ENCODE assay signal across 8 cellular contexts in genomic region chr6:44253307-44254101, GRCh38. TPM values are rescaled to one million over a fixed set of nuclear protein-coding genes. Genes with fewer than 3 reads are reported as not detected.
DNase-seq lines count a peak whose midpoint lies in the region; ATAC-seq and FAIRE-seq lines count a peak whose summit lies in the region.

No MANE protein-coding gene starts in this region.

- H3K27me3 Mint-ChIP-seq in immature natural killer cell (ENCODE audit: low read depth in 3 of 3): peaks cover 25 to 37% (median 26%) of the 10 kb centered on the region in 3 donors

- H3K36me3 Mint-ChIP-seq in immature natural killer cell: peaks cover 24 to 49% (median 29%) of the 10 kb centered on the region in 3 donors

- H3K9me3 Mint-ChIP-seq in immature natural killer cell: peaks cover 0 to 1% (median 0%) of the 10 kb centered on the region in 6 donors

- peak overlapping the region in 5 of 6 donors; percentile 12 to 75 (median 39) for H3K27ac Mint-ChIP-seq in immature natural killer cell

- DNase-seq in activated gamma-delta T cell treated with Interleukin-2 at 50 U/mL for 16 hours: peak; percentile 60
- DNase-seq in activated gamma-delta T cell (lab: John Stamatoyannopoulos, UW): no peak
- DNase-seq in NCI-H82 treated with DMSO at 0.1 percent for 48 hours (lab: John Stamatoyannopoulos, UW; ENCODE audit: unreplicated experiment): peak; percentile 29
- DNase-seq in activated T-cell treated with anti-CD3 and anti-CD28 coated beads, Interleukin-2, amount 50 U/mL, for 48 hours: peak; percentile 73 to 77
- DNase-seq in immature natural killer cell: peak; percentile 45 to 52 (median 47)
- peak; percentile 43 for DNase-seq in stimulated activated naive CD4-positive, alpha-beta T cell treated with Interleukin-2 at 50 U/mL for 16 hours (lab: John Stamatoyannopoulos, UW)
- DNase-seq in frontal cortex (ENCODE audit: low spot score in 2 of 2): no peak

- H3K4me1 Mint-ChIP-seq in immature natural killer cell: peaks cover 41 to 75% of the 10 kb centered on the region in 2 donors

- FAIRE-seq in frontal cortex (lab: Jason Lieb, UNC): no peak

- no peak overlapping the region for H3K4me3 Mint-ChIP-seq in immature natural killer cell

- no peak for ATAC-seq in GM21619 (IDR thresholded peaks at IDR 0.05; ENCODE audit: unreplicated experiment)

RNA-seq across cellular contexts. Expression of gene SLC35B2, which starts 3.8 kb away (rescaled TPM):
- polyA plus RNA-seq in immature natural killer cell: 100 to 1,000 TPM in 1 of 3 donors, 10 to 100 TPM in 2; 64.1 to 119 (median 69.1) TPM
- total RNA-seq in frontal cortex: 32.2 TPM

RNA-seq across cellular contexts. Expression of gene HSP90AB1, which starts 6.6 kb away (rescaled TPM):
- polyA plus RNA-seq in immature natural killer cell: 100 to 1,000 TPM; 185 to 309 (median 280) TPM
- total RNA-seq in frontal cortex: 463 TPM

RNA-seq across cellular contexts. Expression of gene NFKBIE, which starts 11.8 kb away (rescaled TPM):
- polyA plus RNA-seq in immature natural killer cell: 1 to 10 TPM; 3.8 to 8.4 (median 8.3) TPM
- total RNA-seq in frontal cortex: 8.2 TPM

RNA-seq across cellular contexts. Expression of gene TMEM151B, which starts 16.7 kb away (rescaled TPM):
- polyA plus RNA-seq in immature natural killer cell: not detected
- total RNA-seq in frontal cortex: 45.7 TPM

RNA-seq across cellular contexts. Expression of gene SLC29A1, which starts 30.1 kb away (rescaled TPM):
- 1 to 10 TPM; 1.5 to 3.0 (median 1.8) TPM for polyA plus RNA-seq in immature natural killer cell
- 3.7 TPM for total RNA-seq in frontal cortex

Comparison
In these comparisons a context has a peak if more than half of its experiments do, and no peak if none do; other contexts are left out.
1. DNase-seq: peak in activated gamma-delta T cell treated with Interleukin-2 at 50 U/mL for 16 hours (single experiment), NCI-H82 treated with DMSO at 0.1 percent for 48 hours (single experiment), activated T-cell treated with anti-CD3 and anti-CD28 coated beads, Interleukin-2, amount 50 U/mL, for 48 hours (2 of 2), immature natural killer cell (3 of 3) and stimulated activated naive CD4-positive, alpha-beta T cell treated with Interleukin-2 at 50 U/mL for 16 hours (single experiment); none in activated gamma-delta T cell (single experiment) and frontal cortex (0 of 2).